ENCODE assay signal across 11 cellular contexts in the genomic region with DNA sequence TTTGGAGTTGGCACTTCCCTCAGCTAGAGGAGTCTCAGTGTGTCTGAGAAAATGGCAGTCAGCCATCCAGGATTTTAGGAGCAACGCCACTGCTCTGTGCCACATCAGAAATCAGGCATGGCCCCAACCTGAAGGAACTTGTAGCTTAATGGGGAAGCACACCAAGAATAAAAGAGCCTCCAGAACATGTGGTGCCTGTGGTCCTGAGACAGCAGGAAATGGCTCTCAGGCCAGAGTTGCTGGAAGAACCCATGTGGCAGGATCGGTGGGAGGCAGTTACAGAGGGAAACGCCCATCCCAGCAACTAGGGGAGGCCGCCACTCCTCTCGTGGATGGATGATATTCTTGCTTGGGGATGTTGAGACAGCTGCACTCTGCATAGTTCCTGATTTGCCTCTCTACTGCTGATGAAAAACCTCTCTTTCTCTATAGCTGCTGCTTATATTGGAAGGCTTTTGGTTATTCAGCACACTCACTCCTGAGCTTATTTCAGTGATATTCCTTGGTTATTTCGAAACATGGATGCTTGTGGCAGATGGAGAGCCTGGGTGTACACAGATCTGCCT. TPM values are rescaled to one million over a fixed set of nuclear protein-coding genes. Genes with fewer than 3 reads are reported as not detected.
DNase-seq lines count a peak whose midpoint lies in the region; ATAC-seq and TF ChIP-seq lines count a peak whose summit lies in the region.
"Had no signal": no experiment of that assay in that cellular context is flagged by ENCODE, and none has a peak within 500 bp of the region (broad histone marks: within the 10 kb centered on the region; RNA-seq: fewer than 3 reads in every experiment).

No MANE protein-coding gene starts in this region.

- H3K27me3 ChIP-seq in aorta (ENCODE audit: control insufficient read depth in 1 of 2, insufficient read depth in 2 of 2, low read length in 1 of 2), result no peaks in the 10 kb centered on the region

- H3K9me3 ChIP-seq in aorta (ENCODE audit: control insufficient read depth, low read length), result no peaks in the 10 kb centered on the region

- H3K4me3 ChIP-seq in aorta (ENCODE audit: low read length in 2 of 2), result no peak overlapping the region

- CTCF ChIA-PET in MCF 10A (lab: Yijun Ruan, JAX), result interaction anchor here (0.8 to 1.7 kb wide), 3 partner anchors 14 to 100 kb away, joined by 4 to 6 read pairs (median 4); no protein-coding TSS in a partner anchor

- no peaks in the 10 kb centered on the region for H3K9me3 Mint-ChIP-seq in mesothelial cell of epicardium
- H3K9me3 Mint-ChIP-seq in HFFc6, result no peaks in the 10 kb centered on the region
- H3K9me3 Mint-ChIP-seq in MCF 10A (ENCODE audit: unreplicated experiment), result no peaks in the 10 kb centered on the region

- H3K27me3 Mint-ChIP-seq in mesothelial cell of epicardium (ENCODE audit: low read depth) (no peaks in the 10 kb centered on the region), HFFc6 (ENCODE audit: insufficient read depth) (peaks cover 7% of the 10 kb centered on the region; the same call in 1 of the 2 replicates), MCF 10A (ENCODE audit: insufficient read depth, unreplicated experiment) (no peaks in the 10 kb centered on the region)

- peak overlapping the region; percentile 15 for H3K27ac Mint-ChIP-seq in mesothelial cell of epicardium
- H3K27ac Mint-ChIP-seq in HFFc6, result no peak overlapping the region
- H3K27ac Mint-ChIP-seq in MCF 10A (ENCODE audit: low read depth, unreplicated experiment), result no peak overlapping the region

- WGBS in aorta, 2 donors, result 20 to 25% methylated on average over 6 of the region's 6 CpGs

- TF ChIP-seq CTCF in mesothelial cell of epicardium (IDR thresholded peaks at IDR 0.05; ENCODE audit: unreplicated experiment) (no peak), HFFc6 (IDR thresholded peaks at IDR 0.05) (no peak), MCF 10A (IDR thresholded peaks at IDR 0.05; ENCODE audit: unreplicated experiment) (no peak)

- H3K27ac ChIP-seq in caudate nucleus (ENCODE audit: low read depth, low read length) (peak overlapping the region; percentile 19), aorta (ENCODE audit: low read depth in 1 of 2, low read length in 2 of 2) (peak overlapping the region in 1 of 2 donors; percentile 73)

- no peaks in the 10 kb centered on the region for H3K4me1 ChIP-seq in aorta (ENCODE audit: control insufficient read depth in 1 of 2, insufficient read depth in 2 of 2, low read length in 2 of 2)

- POLR2A ChIA-PET in MCF 10A (lab: Yijun Ruan, JAX), result interaction anchor here (0.7 kb wide), 1 partner anchor 69 kb away, joined by 3 read pairs; no protein-coding TSS in a partner anchor

- peak; percentile 18 for ATAC-seq in Right ventricle myocardium inferior
- ATAC-seq in aorta (ENCODE audit: low FRiP score), result peak; percentile 19

- intact Hi-C loops in Right ventricle myocardium inferior (cut with DNase I) (no loop called here), cardiac septum (cut with DNase I) (no loop called here), aorta (cut with DNase I) (no loop called here), MCF 10A (cut with micrococcal nuclease) (no loop called here)

- H3K36me3 ChIP-seq in aorta (ENCODE audit: control insufficient read depth in 1 of 2, insufficient read depth in 2 of 2, low read length in 1 of 2), result peaks cover 7 to 15% of the 10 kb centered on the region in 2 donors

- H3K4me3 Mint-ChIP-seq in mesothelial cell of epicardium, result no peak overlapping the region
- H3K4me3 Mint-ChIP-seq in HFFc6, result no peak overlapping the region
- no peak overlapping the region for H3K4me3 Mint-ChIP-seq in MCF 10A (ENCODE audit: unreplicated experiment)

- BruUV-seq in MCF 10A (replicated peaks; lab: Mats Ljungman, UMichigan), result no TSS peak

- peaks cover 10% of the 10 kb centered on the region for H3K4me1 Mint-ChIP-seq in mesothelial cell of epicardium
- no peaks in the 10 kb centered on the region for H3K4me1 Mint-ChIP-seq in HFFc6 (ENCODE audit: low read depth)
- H3K4me1 Mint-ChIP-seq in MCF 10A (ENCODE audit: insufficient read depth, unreplicated experiment), result no peaks in the 10 kb centered on the region

- DNase-seq in Right ventricle myocardium inferior (ENCODE audit: missing footprints), result no peak
- no peak for DNase-seq in cardiac septum (ENCODE audit: low spot score)
- peak in 9 of 61 donors; percentile 18 to 60 (median 47) for DNase-seq in caudate nucleus (lab: John Stamatoyannopoulos, UW)
- DNase-seq in mesothelial cell of epicardium (ENCODE audit: low spot score in 2 of 2, unreplicated experiment in 2 of 2), result no peak
- DNase-seq in aorta, result no peak
- DNase-seq in HFFc6, result no peak
- DNase-seq in OCI-M1 (lab: John Stamatoyannopoulos, UW), result no peak
- no peak for DNase-seq in MCF 10A (ENCODE audit: unreplicated experiment)
- DNase-seq: activated CD4-positive, CD25-positive, alpha-beta regulatory T cell treated with anti-CD3 and anti-CD28 coated beads, Interleukin-2, amount 50 U/mL, for 72 hours; Calu3; NCI-H510A had no signal

- H3K36me3 Mint-ChIP-seq in mesothelial cell of epicardium (peaks cover 43% of the 10 kb centered on the region), HFFc6 (ENCODE audit: low read depth) (peaks cover 20% of the 10 kb centered on the region), MCF 10A (ENCODE audit: insufficient read depth, unreplicated experiment) (peaks cover 93% of the 10 kb centered on the region)

RNA-seq across cellular contexts. Expression of a gene that starts 52.5 kb away (rescaled TPM):
- total RNA-seq in Right ventricle myocardium inferior, result 4.5 TPM
- 5.1 TPM for total RNA-seq in cardiac septum
- total RNA-seq in mesothelial cell of epicardium, result 7.1 to 8.1 TPM (median 8.0 TPM) in 3 replicates
- total RNA-seq in aorta, result 1 to 10 TPM; 6.4 to 9.2 TPM
- polyA plus RNA-seq in aorta, result 1 to 10 TPM; 1.8 to 4.9 TPM
- total RNA-seq in HFFc6 (2021; fragmentation: NEBNext Ultra II Directional; extraction: Animal tissue kit (Norgen Biotek cat#: 25700)), result 1 to 10 TPM; 2.2 to 3.2 (median 2.5) TPM
- 3.1 and 3.3 TPM in 2 replicates for total RNA-seq in MCF 10A (2022)
